ENCODE assay signal across 1 cellular context in genomic region chr14:59463773-59464650, GRCh38.
TF ChIP-seq lines count a peak whose summit lies in the region.

No MANE protein-coding gene starts in this region.

TF ChIP-seq in WTC11, 78 proteins besides CTCF, POLR2A, EP300 and RAD21 (continued from another document and continues in another):
- TF ChIP-seq ATF2 (CRISPR knock-in tag; IDR thresholded peaks at IDR 0.05; ENCODE audit: borderline replicate concordance, low read depth) (no peak), SP1 (CRISPR knock-in tag; conservative IDR thresholded peaks at IDR 0.05) (no peak), ZNF232 (CRISPR knock-in tag; IDR thresholded peaks at IDR 0.05) (no peak), PRDM15 (CRISPR knock-in tag; IDR thresholded peaks at IDR 0.05) (no peak), ZNF121 (CRISPR knock-in tag; IDR thresholded peaks at IDR 0.05) (peak; percentile 45), ZNF425 (CRISPR knock-in tag; conservative IDR thresholded peaks at IDR 0.05) (no peak), E2F5 (CRISPR knock-in tag; IDR thresholded peaks at IDR 0.05) (0 out of 2 replicates have a peak, but pooled peaks have one; percentile 19), MAX (CRISPR knock-in tag; IDR thresholded peaks at IDR 0.05) (peak; percentile 88), ZNF512 (CRISPR knock-in tag; IDR thresholded peaks at IDR 0.05; ENCODE audit: borderline replicate concordance) (no peak), NFATC4 (CRISPR knock-in tag; IDR thresholded peaks at IDR 0.05) (no peak), FOXJ3 (CRISPR knock-in tag; IDR thresholded peaks at IDR 0.05; ENCODE audit: borderline replicate concordance) (no peak), SMAD4 (CRISPR knock-in tag; IDR thresholded peaks at IDR 0.05) (no peak), EMX1 (CRISPR knock-in tag; IDR thresholded peaks at IDR 0.05) (no peak), ZNF281 (CRISPR knock-in tag; IDR thresholded peaks at IDR 0.05) (0 out of 2 replicates have a peak, but pooled peaks have one; percentile 30), FOXK1 (CRISPR knock-in tag; IDR thresholded peaks at IDR 0.05) (peak; percentile 65; the same call in 1 of the 2 replicates), TP53 (CRISPR knock-in tag; IDR thresholded peaks at IDR 0.05) (no peak), JUN (CRISPR knock-in tag; IDR thresholded peaks at IDR 0.05) (0 out of 2 replicates have a peak, but pooled peaks have one; percentile 57), CREB1 (CRISPR knock-in tag; IDR thresholded peaks at IDR 0.05) (no peak), ATF1 (CRISPR knock-in tag; IDR thresholded peaks at IDR 0.05) (no peak), USF2 (CRISPR knock-in tag; IDR thresholded peaks at IDR 0.05) (no peak), USF1 (CRISPR knock-in tag; IDR thresholded peaks at IDR 0.05) (peak; percentile 47), JAZF1 (CRISPR knock-in tag; IDR thresholded peaks at IDR 0.05) (no peak), GRHL2 (CRISPR knock-in tag; IDR thresholded peaks at IDR 0.05; ENCODE audit: insufficient replicate concordance, severe bottlenecking) (no peak), CBFB (CRISPR knock-in tag; IDR thresholded peaks at IDR 0.05; ENCODE audit: low read depth) (no peak), ZBTB21 (CRISPR knock-in tag; IDR thresholded peaks at IDR 0.05; ENCODE audit: borderline replicate concordance) (0 out of 2 replicates have a peak, but pooled peaks have one; percentile 30), GABPB1 (CRISPR knock-in tag; IDR thresholded peaks at IDR 0.05) (no peak), TCF7 (CRISPR knock-in tag; IDR thresholded peaks at IDR 0.05; ENCODE audit: low read depth) (no peak), ATF3 (CRISPR knock-in tag; conservative IDR thresholded peaks at IDR 0.05) (no peak), ARID4B (CRISPR knock-in tag; IDR thresholded peaks at IDR 0.05; ENCODE audit: borderline replicate concordance) (peak; percentile 61; the same call in 1 of the 2 replicates), IRF2 (CRISPR knock-in tag; IDR thresholded peaks at IDR 0.05; ENCODE audit: borderline replicate concordance, low read depth) (no peak), ATF6 (CRISPR knock-in tag; IDR thresholded peaks at IDR 0.05) (no peak), PRRX2 (CRISPR knock-in tag; IDR thresholded peaks at IDR 0.05) (no peak), MLX (CRISPR knock-in tag; IDR thresholded peaks at IDR 0.05) (no peak)
